In genomic region chr7:144834516-144835165, GRCh38 we compare ENCODE assay signal across 8 cellular contexts. TPM values are rescaled to one million over a fixed set of nuclear protein-coding genes. Genes with fewer than 3 reads are reported as not detected.
DNase-seq lines count a peak whose midpoint lies in the region; ATAC-seq, FAIRE-seq and TF ChIP-seq lines count a peak whose summit lies in the region.

No MANE protein-coding gene starts in this region.

- no peak for TF ChIP-seq POLR2A in GM12891 (IDR thresholded peaks at IDR 0.05; ENCODE audit: low read depth, low read length)

- no peaks in the 10 kb centered on the region for H3K27me3 ChIP-seq in HAP-1 (ENCODE audit: low read depth)

- intact Hi-C loops in head of caudate nucleus (cut with DNase I) = no loop called here

- no peaks in the 10 kb centered on the region for H3K4me1 ChIP-seq in HAP-1

- peak overlapping the region; percentile 92 to 98 for H3K4me3 Mint-ChIP-seq in activated T-cell treated with anti-CD3 and anti-CD28 coated beads, Interleukin-2, amount 50 U/mL, for 72 hours

- no peaks in the 10 kb centered on the region for H3K9me3 ChIP-seq in HAP-1

- peak overlapping the region; percentile 52 for H3K4me3 ChIP-seq in HAP-1

- H3K9me3 Mint-ChIP-seq in activated T-cell treated with anti-CD3 and anti-CD28 coated beads, Interleukin-2, amount 50 U/mL, for 72 hours = peaks cover 2 to 3% of the 10 kb centered on the region in 2 donors

- H3K36me3 Mint-ChIP-seq in activated T-cell treated with anti-CD3 and anti-CD28 coated beads, Interleukin-2, amount 50 U/mL, for 72 hours (ENCODE audit: insufficient read depth in 2 of 2) = peaks cover 11 to 13% of the 10 kb centered on the region in 2 donors

- DNase-seq in GM12891 (ENCODE audit: insufficient read length, low spot score) = no peak
- DNase-seq in HAP-1 (ENCODE audit: low spot score in 2 of 2) = peak; percentile 11 to 39
- DNase-seq in NAMALWA (ENCODE audit: low spot score) = peak; percentile 69
- DNase-seq in activated T-cell treated with anti-CD3 and anti-CD28 coated beads, Interleukin-2, amount 50 U/mL, for 72 hours = peak; percentile 34 to 58
- DNase-seq in head of caudate nucleus = peak in 30 of 42 donors; percentile 8 to 63 (median 32)
- peak; percentile 55 for DNase-seq in putamen (ENCODE audit: low spot score)
- DNase-seq in GM19239 (ENCODE audit: insufficient read length, low spot score) = no peak
- no peak for DNase-seq in iPS-NIHi11 (ENCODE audit: low spot score)

- no peaks in the 10 kb centered on the region for H3K36me3 ChIP-seq in HAP-1 (replicated peaks)

- peak overlapping the region; percentile 98 for H3K27ac Mint-ChIP-seq in activated T-cell treated with anti-CD3 and anti-CD28 coated beads, Interleukin-2, amount 50 U/mL, for 72 hours

- H3K4me1 Mint-ChIP-seq in activated T-cell treated with anti-CD3 and anti-CD28 coated beads, Interleukin-2, amount 50 U/mL, for 72 hours (ENCODE audit: low read depth) = peaks cover 71% of the 10 kb centered on the region

- in situ Hi-C loops in HAP-1 (cut with MboI; ENCODE audit: low sequenced_read_pairs) = no loop called here

- ATAC-seq in activated T-cell treated with anti-CD3 and anti-CD28 coated beads, Interleukin-2, amount 50 U/mL, for 72 hours (replicated peaks in 1 of 2) = peak; percentile 10 to 15

- H3K27me3 Mint-ChIP-seq in activated T-cell treated with anti-CD3 and anti-CD28 coated beads, Interleukin-2, amount 50 U/mL, for 72 hours (ENCODE audit: low read depth) = no peaks in the 10 kb centered on the region

- no peak for FAIRE-seq in GM12891 (lab: Jason Lieb, UNC)
- no peak for FAIRE-seq in GM19239 (lab: Jason Lieb, UNC)

TF ChIP-seq in GM12891, 5 proteins besides CTCF, POLR2A, EP300 and RAD21:
- TF ChIP-seq TAF1 (IDR thresholded peaks at IDR 0.05; ENCODE audit: low read depth, low read length) = peak; percentile 16; the same call in 1 of the 2 replicates
- no peak for TF ChIP-seq POLR2AphosphoS5 (IDR thresholded peaks at IDR 0.05; ENCODE audit: low read depth, low read length)

RNA-seq across cellular contexts. Expression of gene TPK1, which starts 1.2 kb away (rescaled TPM):
- 7.8 TPM for polyA plus RNA-seq in GM12891 (2012; ENCODE audit: low read depth, missing spikeins)
- 10 to 100 TPM; 26.2 to 31.3 TPM for total RNA-seq in activated T-cell treated with anti-CD3 and anti-CD28 coated beads, Interleukin-2, amount 50 U/mL, for 72 hours

Comparison
In these comparisons a context has a peak if more than half of its experiments do, and no peak if none do; other contexts are left out.
1. DNase-seq: peak in HAP-1 (2 of 2), NAMALWA (single experiment), activated T-cell treated with anti-CD3 and anti-CD28 coated beads, Interleukin-2, amount 50 U/mL, for 72 hours (2 of 2), head of caudate nucleus (30 of 42) and putamen (single experiment); none in GM12891 (single experiment), GM19239 (single experiment) and iPS-NIHi11 (single experiment).